9 cellular contexts compared by ENCODE assay signal in genomic region chr2:174335605-174336402, GRCh38. TPM values are rescaled to one million over a fixed set of nuclear protein-coding genes. Genes with fewer than 3 reads are reported as not detected.
DNase-seq lines count a peak whose midpoint lies in the region; ATAC-seq and TF ChIP-seq lines count a peak whose summit lies in the region.
"Had no signal": no experiment of that assay in that cellular context is flagged by ENCODE, and none has a peak within 500 bp of the region (broad histone marks: within the 10 kb centered on the region; RNA-seq: fewer than 3 reads in every experiment).

No MANE protein-coding gene starts in this region.

- H3K36me3 ChIP-seq in ACC112 (ENCODE audit: insufficient read depth, low read length) (no peaks in the 10 kb centered on the region), SJSA1 (no peaks in the 10 kb centered on the region), esophagus muscularis mucosa (no peaks in the 10 kb centered on the region)

- H3K4me1 ChIP-seq in ACC112 (ENCODE audit: control insufficient read depth, insufficient read depth, low read length, unreplicated experiment) (no peaks in the 10 kb centered on the region), SJSA1 (replicated peaks) (peaks cover 11% of the 10 kb centered on the region), esophagus muscularis mucosa (peaks cover 53 to 71% (median 66%) of the 10 kb centered on the region in 4 donors)

- 9% methylated on average over 24 of the region's 79 CpGs for WGBS in esophagus muscularis mucosa

- intact Hi-C loops in esophagus muscularis mucosa (cut with DNase I) = loop anchor here (5.0 to 10.0 kb wide), 2 partner anchors 89 to 1749 kb away; partner anchors contain the start of genes EVX2 and OLA1

- H3K27ac ChIP-seq in ACC112 (ENCODE audit: low read depth, low read length) = no peak overlapping the region
- no peak overlapping the region for H3K27ac ChIP-seq in SJSA1
- H3K27ac ChIP-seq in esophagus muscularis mucosa (replicated peaks in 1 of 4) = no peak overlapping the region

- peak overlapping the region; percentile 71 for H3K4me3 ChIP-seq in ACC112 (ENCODE audit: low read depth, low read length)
- H3K4me3 ChIP-seq in GM08714 (ENCODE audit: low read length) = peak overlapping the region; percentile 61
- peak overlapping the region; percentile 45 for H3K4me3 ChIP-seq in SJSA1
- H3K4me3 ChIP-seq in esophagus muscularis mucosa = peak overlapping the region; percentile 34 to 49 (median 42)

- H3K79me2 ChIP-seq in ACC112 (ENCODE audit: control insufficient read depth, insufficient read depth, low read length, unreplicated experiment) = no peaks in the 10 kb centered on the region

- no peak for TF ChIP-seq EP300 in esophagus muscularis mucosa (IDR thresholded peaks at IDR 0.05)

- no peak for TF ChIP-seq POLR2A in esophagus muscularis mucosa (IDR thresholded peaks at IDR 0.05; ENCODE audit: low read depth)

- ATAC-seq in GM18511 (IDR thresholded peaks at IDR 0.05; ENCODE audit: unreplicated experiment) (no peak), GM21367 (IDR thresholded peaks at IDR 0.05; ENCODE audit: unreplicated experiment) (no peak)

- peak overlapping the region; percentile 51 for H2AFZ ChIP-seq in ACC112 (ENCODE audit: low read length, unreplicated experiment)

- H3K27me3 ChIP-seq in ACC112 (ENCODE audit: insufficient read depth, low read length) = peaks cover 97% of the 10 kb centered on the region
- no peaks in the 10 kb centered on the region for H3K27me3 ChIP-seq in SJSA1 (replicated peaks)
- H3K27me3 ChIP-seq in esophagus muscularis mucosa = peaks cover 31 to 100% (median 98%) of the 10 kb centered on the region in 4 donors

- no peak for TF ChIP-seq CTCF in esophagus muscularis mucosa (IDR thresholded peaks at IDR 0.05)

- H3K9me3 ChIP-seq in SJSA1 (replicated peaks) (no peaks in the 10 kb centered on the region), esophagus muscularis mucosa (no peaks in the 10 kb centered on the region)

- DNase-seq in SJSA1 (ENCODE audit: low read depth in 1 of 2, low spot score in 2 of 2) (peak in 1 of 2 experiments; percentile 64), esophagus muscularis mucosa (ENCODE audit: extremely low spot score) (no peak), retina (peak; percentile 76), NCI-H1092 treated with DMSO at 0.1 percent for 48 hours (lab: John Stamatoyannopoulos, UW) (no peak)

RNA-seq across cellular contexts. Expression of gene SP9, which starts 1.1 kb away (rescaled TPM):
- total RNA-seq in SJSA1 (2014; rRNA removed; shearing (Covaris generic)) = 0.09 and 1.3 TPM in 2 replicates
- total RNA-seq in esophagus muscularis mucosa = not detected
- total RNA-seq: urinary bladder had no signal

RNA-seq across cellular contexts. Expression of gene SCRN3, which starts 59.7 kb away (rescaled TPM):
- 15.9 and 31.0 TPM in 2 replicates for total RNA-seq in SJSA1 (2014; rRNA removed; shearing (Covaris generic))
- total RNA-seq in esophagus muscularis mucosa = 10 to 100 TPM; 14.5 to 27.7 (median 20.4) TPM
